ENCODE assay signal across 1 cellular context in the genomic region with DNA sequence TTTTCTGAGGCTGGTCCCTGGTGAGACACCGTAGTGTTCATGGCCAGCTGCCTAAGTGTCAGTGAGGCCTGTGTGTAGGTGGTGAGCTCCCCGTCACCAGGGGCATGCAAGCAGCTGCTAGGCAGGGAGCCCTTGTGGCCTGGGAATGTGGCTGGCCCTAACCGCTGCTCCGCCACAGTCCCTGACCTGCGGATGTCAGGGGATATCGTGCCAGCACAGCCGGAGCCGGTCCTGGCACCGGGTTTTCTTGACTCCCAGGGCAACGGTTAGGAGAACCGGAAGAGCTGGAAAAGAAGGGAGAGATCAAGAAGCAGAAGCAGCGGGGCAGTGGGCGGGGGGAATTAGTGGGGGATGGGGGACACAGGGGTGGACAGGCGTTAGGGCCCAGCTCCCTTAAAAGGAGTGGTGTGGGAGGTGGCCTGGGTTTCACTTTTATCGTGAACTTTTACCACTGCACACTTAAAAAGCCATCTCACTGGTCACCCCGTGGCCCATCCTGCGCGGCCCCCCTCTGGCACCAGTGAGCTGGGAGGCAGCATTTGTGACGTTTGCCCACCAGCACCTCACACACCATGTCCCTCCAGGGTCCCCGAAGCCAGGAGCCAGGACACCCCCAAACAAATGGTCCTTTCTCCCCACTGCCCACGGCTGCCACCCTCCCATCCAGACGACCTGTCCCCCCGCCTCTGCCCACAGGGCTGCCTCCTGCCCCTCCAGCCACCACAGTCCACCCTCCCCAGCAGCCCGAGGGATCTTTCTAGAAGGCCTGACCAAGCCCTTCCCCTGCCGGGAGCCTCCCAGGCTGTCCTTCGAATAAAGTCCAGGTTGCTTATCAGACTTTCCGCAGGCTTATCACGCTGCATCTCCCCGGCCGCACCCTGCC.
TF ChIP-seq lines count a peak whose summit lies in the region.

No MANE protein-coding gene starts in this region.

TF ChIP-seq in HepG2, 621 proteins besides CTCF, POLR2A, EP300 and RAD21 (continued from another document and continues in another):
- TF ChIP-seq, protein P1, sequence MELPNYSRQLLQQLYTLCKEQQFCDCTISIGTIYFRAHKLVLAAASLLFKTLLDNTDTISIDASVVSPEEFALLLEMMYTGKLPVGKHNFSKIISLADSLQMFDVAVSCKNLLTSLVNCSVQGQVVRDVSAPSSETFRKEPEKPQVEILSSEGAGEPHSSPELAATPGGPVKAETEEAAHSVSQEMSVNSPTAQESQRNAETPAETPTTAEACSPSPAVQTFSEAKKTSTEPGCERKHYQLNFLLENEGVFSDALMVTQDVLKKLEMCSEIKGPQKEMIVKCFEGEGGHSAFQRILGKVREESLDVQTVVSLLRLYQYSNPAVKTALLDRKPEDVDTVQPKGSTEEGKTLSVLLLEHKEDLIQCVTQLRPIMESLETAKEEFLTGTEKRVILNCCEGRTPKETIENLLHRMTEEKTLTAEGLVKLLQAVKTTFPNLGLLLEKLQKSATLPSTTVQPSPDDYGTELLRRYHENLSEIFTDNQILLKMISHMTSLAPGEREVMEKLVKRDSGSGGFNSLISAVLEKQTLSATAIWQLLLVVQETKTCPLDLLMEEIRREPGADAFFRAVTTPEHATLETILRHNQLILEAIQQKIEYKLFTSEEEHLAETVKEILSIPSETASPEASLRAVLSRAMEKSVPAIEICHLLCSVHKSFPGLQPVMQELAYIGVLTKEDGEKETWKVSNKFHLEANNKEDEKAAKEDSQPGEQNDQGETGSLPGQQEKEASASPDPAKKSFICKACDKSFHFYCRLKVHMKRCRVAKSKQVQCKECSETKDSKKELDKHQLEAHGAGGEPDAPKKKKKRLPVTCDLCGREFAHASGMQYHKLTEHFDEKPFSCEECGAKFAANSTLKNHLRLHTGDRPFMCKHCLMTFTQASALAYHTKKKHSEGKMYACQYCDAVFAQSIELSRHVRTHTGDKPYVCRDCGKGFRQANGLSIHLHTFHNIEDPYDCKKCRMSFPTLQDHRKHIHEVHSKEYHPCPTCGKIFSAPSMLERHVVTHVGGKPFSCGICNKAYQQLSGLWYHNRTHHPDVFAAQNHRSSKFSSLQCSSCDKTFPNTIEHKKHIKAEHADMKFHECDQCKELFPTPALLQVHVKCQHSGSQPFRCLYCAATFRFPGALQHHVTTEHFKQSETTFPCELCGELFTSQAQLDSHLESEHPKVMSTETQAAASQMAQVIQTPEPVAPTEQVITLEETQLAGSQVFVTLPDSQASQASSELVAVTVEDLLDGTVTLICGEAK (IDR thresholded peaks at IDR 0.05), result no peak
- TF ChIP-seq, protein P1 (CRISPR knock-in tag; IDR thresholded peaks at IDR 0.05), result peak; percentile 68; the same call in 1 of the 2 replicates
- TF ChIP-seq CCAR2 (optimal IDR thresholded peaks at IDR 0.05; ENCODE audit: low read depth, low read length), result no peak
- peak; percentile 22; the same call in 1 of the 2 replicates for TF ChIP-seq CHCHD3 (CRISPR knock-in tag; IDR thresholded peaks at IDR 0.05)
- peak; percentile 23 for TF ChIP-seq HNRNPLL (IDR thresholded peaks at IDR 0.05; ENCODE audit: low read depth, low read length, poor library complexity, severe bottlenecking)
- TF ChIP-seq, protein P2, sequence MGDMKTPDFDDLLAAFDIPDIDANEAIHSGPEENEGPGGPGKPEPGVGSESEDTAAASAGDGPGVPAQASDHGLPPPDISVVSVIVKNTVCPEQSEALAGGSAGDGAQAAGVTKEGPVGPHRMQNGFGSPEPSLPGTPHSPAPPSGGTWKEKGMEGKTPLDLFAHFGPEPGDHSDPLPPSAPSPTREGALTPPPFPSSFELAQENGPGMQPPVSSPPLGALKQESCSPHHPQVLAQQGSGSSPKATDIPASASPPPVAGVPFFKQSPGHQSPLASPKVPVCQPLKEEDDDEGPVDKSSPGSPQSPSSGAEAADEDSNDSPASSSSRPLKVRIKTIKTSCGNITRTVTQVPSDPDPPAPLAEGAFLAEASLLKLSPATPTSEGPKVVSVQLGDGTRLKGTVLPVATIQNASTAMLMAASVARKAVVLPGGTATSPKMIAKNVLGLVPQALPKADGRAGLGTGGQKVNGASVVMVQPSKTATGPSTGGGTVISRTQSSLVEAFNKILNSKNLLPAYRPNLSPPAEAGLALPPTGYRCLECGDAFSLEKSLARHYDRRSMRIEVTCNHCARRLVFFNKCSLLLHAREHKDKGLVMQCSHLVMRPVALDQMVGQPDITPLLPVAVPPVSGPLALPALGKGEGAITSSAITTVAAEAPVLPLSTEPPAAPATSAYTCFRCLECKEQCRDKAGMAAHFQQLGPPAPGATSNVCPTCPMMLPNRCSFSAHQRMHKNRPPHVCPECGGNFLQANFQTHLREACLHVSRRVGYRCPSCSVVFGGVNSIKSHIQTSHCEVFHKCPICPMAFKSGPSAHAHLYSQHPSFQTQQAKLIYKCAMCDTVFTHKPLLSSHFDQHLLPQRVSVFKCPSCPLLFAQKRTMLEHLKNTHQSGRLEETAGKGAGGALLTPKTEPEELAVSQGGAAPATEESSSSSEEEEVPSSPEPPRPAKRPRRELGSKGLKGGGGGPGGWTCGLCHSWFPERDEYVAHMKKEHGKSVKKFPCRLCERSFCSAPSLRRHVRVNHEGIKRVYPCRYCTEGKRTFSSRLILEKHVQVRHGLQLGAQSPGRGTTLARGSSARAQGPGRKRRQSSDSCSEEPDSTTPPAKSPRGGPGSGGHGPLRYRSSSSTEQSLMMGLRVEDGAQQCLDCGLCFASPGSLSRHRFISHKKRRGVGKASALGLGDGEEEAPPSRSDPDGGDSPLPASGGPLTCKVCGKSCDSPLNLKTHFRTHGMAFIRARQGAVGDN (CRISPR knock-in tag; IDR thresholded peaks at IDR 0.05), result peak; percentile 95
- TF ChIP-seq ZNF260 (CRISPR knock-in tag; IDR thresholded peaks at IDR 0.05; ENCODE audit: borderline replicate concordance, low read depth), result no peak
- TF ChIP-seq, protein P3, sequence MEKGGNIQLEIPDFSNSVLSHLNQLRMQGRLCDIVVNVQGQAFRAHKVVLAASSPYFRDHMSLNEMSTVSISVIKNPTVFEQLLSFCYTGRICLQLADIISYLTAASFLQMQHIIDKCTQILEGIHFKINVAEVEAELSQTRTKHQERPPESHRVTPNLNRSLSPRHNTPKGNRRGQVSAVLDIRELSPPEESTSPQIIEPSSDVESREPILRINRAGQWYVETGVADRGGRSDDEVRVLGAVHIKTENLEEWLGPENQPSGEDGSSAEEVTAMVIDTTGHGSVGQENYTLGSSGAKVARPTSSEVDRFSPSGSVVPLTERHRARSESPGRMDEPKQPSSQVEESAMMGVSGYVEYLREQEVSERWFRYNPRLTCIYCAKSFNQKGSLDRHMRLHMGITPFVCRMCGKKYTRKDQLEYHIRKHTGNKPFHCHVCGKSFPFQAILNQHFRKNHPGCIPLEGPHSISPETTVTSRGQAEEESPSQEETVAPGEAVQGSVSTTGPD (CRISPR knock-in tag; IDR thresholded peaks at IDR 0.05), result no peak
- TF ChIP-seq RBM39 (IDR thresholded peaks at IDR 0.05; ENCODE audit: low read depth, low read length, poor library complexity, severe bottlenecking), result no peak
- 0 out of 2 replicates have a peak, but pooled peaks have one; percentile 22 for TF ChIP-seq ZNF329 (CRISPR knock-in tag; IDR thresholded peaks at IDR 0.05; ENCODE audit: low read depth)
- TF ChIP-seq MYC (CRISPR knock-in tag; IDR thresholded peaks at IDR 0.05; ENCODE audit: borderline replicate concordance), result peak; percentile 36; the same call in 1 of the 2 replicates
- no peak for TF ChIP-seq HMGA1 (CRISPR knock-in tag; conservative IDR thresholded peaks at IDR 0.05)
- no peak for TF ChIP-seq LBX2 (CRISPR knock-in tag; IDR thresholded peaks at IDR 0.05; ENCODE audit: borderline replicate concordance)
- TF ChIP-seq ZSCAN22 (CRISPR knock-in tag; IDR thresholded peaks at IDR 0.05), result no peak; the same call in 1 of the 2 replicates
- no peak for TF ChIP-seq ZNF607 (CRISPR knock-in tag; IDR thresholded peaks at IDR 0.05; ENCODE audit: borderline replicate concordance)
- TF ChIP-seq HHEX (CRISPR knock-in tag; IDR thresholded peaks at IDR 0.05), result no peak
- TF ChIP-seq ZNF720 (CRISPR knock-in tag; IDR thresholded peaks at IDR 0.05), result no peak
- TF ChIP-seq NCOR1 (IDR thresholded peaks at IDR 0.05; ENCODE audit: borderline replicate concordance, low read length), result no peak
- TF ChIP-seq SP2 (CRISPR knock-in tag; IDR thresholded peaks at IDR 0.05), result 0 out of 2 replicates have a peak, but pooled peaks have one; percentile 23
- TF ChIP-seq ZBTB42 (CRISPR knock-in tag; IDR thresholded peaks at IDR 0.05), result no peak
- no peak for TF ChIP-seq ZNF276 (CRISPR knock-in tag; IDR thresholded peaks at IDR 0.05; ENCODE audit: low read depth)
- TF ChIP-seq ZNF83 (CRISPR knock-in tag; IDR thresholded peaks at IDR 0.05; ENCODE audit: borderline replicate concordance), result no peak; the same call in 1 of the 2 replicates
- TF ChIP-seq PLSCR1 (CRISPR knock-in tag; IDR thresholded peaks at IDR 0.05; ENCODE audit: borderline replicate concordance), result no peak
- TF ChIP-seq REL (CRISPR knock-in tag; conservative IDR thresholded peaks at IDR 0.05), result no peak
- no peak for TF ChIP-seq RNF2 (conservative IDR thresholded peaks at IDR 0.05; ENCODE audit: low read depth)
- TF ChIP-seq CCDC6 (CRISPR knock-in tag; IDR thresholded peaks at IDR 0.05), result no peak
- TF ChIP-seq ZNF362 (CRISPR knock-in tag; IDR thresholded peaks at IDR 0.05; ENCODE audit: borderline replicate concordance), result no peak
- no peak for TF ChIP-seq FUBP1 (CRISPR knock-in tag; IDR thresholded peaks at IDR 0.05; ENCODE audit: borderline replicate concordance)
- no peak for TF ChIP-seq ZFP37 (CRISPR knock-in tag; IDR thresholded peaks at IDR 0.05; ENCODE audit: borderline replicate concordance)
- TF ChIP-seq ZNF530 (CRISPR knock-in tag; IDR thresholded peaks at IDR 0.05; ENCODE audit: low read depth), result no peak
- TF ChIP-seq KDM6A (CRISPR knock-in tag; IDR thresholded peaks at IDR 0.05; ENCODE audit: low read depth), result no peak
